8 cellular contexts compared by ENCODE assay signal in genomic region chr18:79856119-79857080, GRCh38. TPM values are rescaled to one million over a fixed set of nuclear protein-coding genes. Genes with fewer than 3 reads are reported as not detected.
DNase-seq lines count a peak whose midpoint lies in the region; ATAC-seq and TF ChIP-seq lines count a peak whose summit lies in the region.

No MANE protein-coding gene starts in this region.

- H2AFZ ChIP-seq in hepatocyte: no peak overlapping the region

- H3K4me1 Mint-ChIP-seq in immature natural killer cell: no peaks in the 10 kb centered on the region

- no peak overlapping the region for H3K27ac Mint-ChIP-seq in immature natural killer cell

- peaks cover 6% of the 10 kb centered on the region for H3K4me1 ChIP-seq in hepatocyte (ENCODE audit: insufficient read depth)

- no peaks in the 10 kb centered on the region for H3K9me2 ChIP-seq in hepatocyte (replicated peaks; ENCODE audit: insufficient read depth)

- H3K79me2 ChIP-seq in hepatocyte: no peaks in the 10 kb centered on the region

- H3K27me3 Mint-ChIP-seq in immature natural killer cell (ENCODE audit: low read depth in 3 of 3): peaks cover 4 to 9% (median 6%) of the 10 kb centered on the region in 3 donors

- H3K9me3 ChIP-seq in hepatocyte (ENCODE audit: low read depth): no peaks in the 10 kb centered on the region

- H3K4me3 Mint-ChIP-seq in immature natural killer cell: no peak overlapping the region

- peak; percentile 33 to 76 for DNase-seq in SHP77 (lab: John Stamatoyannopoulos, UW)
- DNase-seq in hepatocyte (ENCODE audit: low spot score): peak; percentile 73
- DNase-seq in cerebellar nuclear complex (lab: John Stamatoyannopoulos, UW): no peak
- no peak for DNase-seq in amniotic stem cell (lab: John Stamatoyannopoulos, UW)
- DNase-seq in immature natural killer cell: no peak

- H3K4me2 ChIP-seq in hepatocyte: peak overlapping the region; percentile 28

- no peak for TF ChIP-seq CTCF in hepatocyte (IDR thresholded peaks at IDR 0.05; ENCODE audit: poor library complexity)

- peak overlapping the region; percentile 34 for H3K27ac ChIP-seq in hepatocyte

- peak; percentile 50 for ATAC-seq in GM18498 (IDR thresholded peaks at IDR 0.05; ENCODE audit: unreplicated experiment)
- ATAC-seq in HG02852 (IDR thresholded peaks at IDR 0.05; ENCODE audit: unreplicated experiment): peak; percentile 72
- no peak for ATAC-seq in HG02938 (IDR thresholded peaks at IDR 0.05; ENCODE audit: unreplicated experiment)

- no peaks in the 10 kb centered on the region for H3K36me3 ChIP-seq in hepatocyte (replicated peaks; ENCODE audit: insufficient read depth, low read depth)

- 49% methylated on average over 29 of the region's 29 CpGs for WGBS in hepatocyte (ENCODE audit: low lambda C conversion rate, missing lambda C conversion rate)

- peaks cover 0 to 1% (median 0%) of the 10 kb centered on the region in 6 donors for H3K9me3 Mint-ChIP-seq in immature natural killer cell

- H3K36me3 Mint-ChIP-seq in immature natural killer cell: no peaks in the 10 kb centered on the region

- H3K4me3 ChIP-seq in hepatocyte: no peak overlapping the region

- H3K27me3 ChIP-seq in hepatocyte: no peaks in the 10 kb centered on the region

- H4K20me1 ChIP-seq in hepatocyte (ENCODE audit: insufficient read depth, poor library complexity, severe bottlenecking): no peaks in the 10 kb centered on the region

RNA-seq across cellular contexts. Expression of gene KCNG2, which starts 58.7 kb away (rescaled TPM):
- total RNA-seq in hepatocyte: not detected in 2 replicates
- polyA plus RNA-seq in hepatocyte (0.81 TPM in 1 of 2 replicates, not detected in the other), immature natural killer cell (not detected)

Comparison
In these comparisons a context has a peak if more than half of its experiments do, and no peak if none do; other contexts are left out.
1. DNase-seq: peak in SHP77 (2 of 2) and hepatocyte (single experiment); none in cerebellar nuclear complex (0 of 2), amniotic stem cell (single experiment) and immature natural killer cell (0 of 3).